In the genomic region with DNA sequence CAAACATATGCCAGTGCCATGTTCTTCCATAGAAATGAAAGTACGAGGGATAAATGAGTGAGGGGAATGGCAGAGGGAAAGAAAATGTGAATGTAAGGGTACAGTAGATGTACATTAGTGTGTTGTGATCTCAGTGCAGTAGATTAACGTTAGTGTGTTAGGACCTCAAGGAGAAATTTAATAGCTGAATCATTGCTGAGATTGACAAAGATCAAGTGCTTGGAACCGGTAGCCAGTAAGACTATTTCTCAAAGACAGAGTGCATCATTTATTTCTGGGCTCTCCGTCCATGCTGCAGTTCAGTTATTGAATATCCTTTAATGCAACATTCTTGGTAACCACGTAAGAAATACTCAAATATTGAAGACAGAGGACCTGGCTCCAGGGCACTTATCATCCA, we compare ENCODE assay signal across 19 cellular contexts.
"Had no signal": no experiment of that assay in that cellular context is flagged by ENCODE, and none has a peak within 500 bp of the region (broad histone marks: within the 10 kb centered on the region; RNA-seq: fewer than 3 reads in every experiment).

No MANE protein-coding gene starts in this region.

- H3K27ac Mint-ChIP-seq: activated naive CD4-positive, alpha-beta T cell treated with anti-CD3 and anti-CD28 coated beads, Interleukin-2, amount 50 U/mL, for 72 hours; activated T-helper 1 cell treated with anti-CD3 and anti-CD28 coated beads, Interleukin-12 subunit alpha, Interleukin-12 subunit beta, Interleukin-2, Interleukin-4 antibody, amounts not matched to agents 30 ng/mL and 10 ng/mL and 1 ng/mL, durations not matched to agents 14 hours and 24 hours and 36 hours; memory B cell; natural killer cell; stimulated activated naive B cell treated with anti-CD40 and anti-IgM and Interleukin-4, amounts not matched to agents 10 μg/mL and 1 μg/mL and 100 μg/mL, for 72 hours had no signal

- H3K36me3 Mint-ChIP-seq: memory B cell; stimulated activated naive B cell treated with anti-CD40 and anti-IgM and Interleukin-4, amounts not matched to agents 10 μg/mL and 1 μg/mL and 100 μg/mL, for 72 hours had no signal

- H3K4me3 Mint-ChIP-seq: activated T-helper 1 cell treated with anti-CD3 and anti-CD28 coated beads, Interleukin-12 subunit alpha, Interleukin-12 subunit beta, Interleukin-2, Interleukin-4 antibody, amounts not matched to agents 30 ng/mL and 10 ng/mL and 1 ng/mL, durations not matched to agents 14 hours and 24 hours and 36 hours; memory B cell; natural killer cell; stimulated activated naive B cell treated with anti-CD40 and anti-IgM and Interleukin-4, amounts not matched to agents 10 μg/mL and 1 μg/mL and 100 μg/mL, for 72 hours had no signal

- H3K4me3 ChIP-seq: dorsolateral prefrontal cortex, left lung, pancreas, tibial artery, uterus had no signal

- ATAC-seq: activated naive CD4-positive, alpha-beta T cell treated with anti-CD3 and anti-CD28 coated beads, Interleukin-2, amount 50 U/mL, for 72 hours; natural killer cell; stimulated activated naive B cell treated with anti-CD40 and anti-IgM and Interleukin-4, amounts not matched to agents 10 μg/mL and 1 μg/mL and 100 μg/mL, for 72 hours had no signal

- H3K27me3 Mint-ChIP-seq: memory B cell; stimulated activated naive B cell treated with anti-CD40 and anti-IgM and Interleukin-4, amounts not matched to agents 10 μg/mL and 1 μg/mL and 100 μg/mL, for 72 hours had no signal

- DNase-seq: activated CD4-positive, alpha-beta T cell treated with anti-CD3 and anti-CD28 coated beads for 1 hour; activated CD4-positive, alpha-beta T cell treated with anti-CD3 and anti-CD28 coated beads, Interleukin-2, amount 50 U/mL, for 48 hours; activated gamma-delta T cell treated with Interleukin-2 at 50 U/mL for 16 hours; caudate nucleus; dorsolateral prefrontal cortex; glutamatergic neuron; left lung; natural killer cell; pancreas; stimulated activated naive B cell treated with anti-CD40 and anti-IgM and Interleukin-4, amounts not matched to agents 10 μg/mL and 1 μg/mL and 100 μg/mL, for 72 hours; T-helper 2 cell; tibial artery; uterus; WERI-Rb-1 had no signal

- H3K4me1 ChIP-seq: foreskin keratinocyte, pancreas, uterus had no signal

- H3K27me3 ChIP-seq: foreskin keratinocyte, left lung, pancreas, tibial artery, uterus had no signal

- H3K4me1 Mint-ChIP-seq: memory B cell; natural killer cell; stimulated activated naive B cell treated with anti-CD40 and anti-IgM and Interleukin-4, amounts not matched to agents 10 μg/mL and 1 μg/mL and 100 μg/mL, for 72 hours had no signal

- H3K9me3 ChIP-seq: pancreas had no signal

- H3K27ac ChIP-seq: dorsolateral prefrontal cortex, epithelial cell of prostate, foreskin keratinocyte, left lung, pancreas, tibial artery, uterus, WERI-Rb-1 had no signal

- H3K36me3 ChIP-seq: left lung, pancreas, uterus, WERI-Rb-1 had no signal
